Comparison of ENCODE assay signal across 9 cellular contexts in the genomic region with DNA sequence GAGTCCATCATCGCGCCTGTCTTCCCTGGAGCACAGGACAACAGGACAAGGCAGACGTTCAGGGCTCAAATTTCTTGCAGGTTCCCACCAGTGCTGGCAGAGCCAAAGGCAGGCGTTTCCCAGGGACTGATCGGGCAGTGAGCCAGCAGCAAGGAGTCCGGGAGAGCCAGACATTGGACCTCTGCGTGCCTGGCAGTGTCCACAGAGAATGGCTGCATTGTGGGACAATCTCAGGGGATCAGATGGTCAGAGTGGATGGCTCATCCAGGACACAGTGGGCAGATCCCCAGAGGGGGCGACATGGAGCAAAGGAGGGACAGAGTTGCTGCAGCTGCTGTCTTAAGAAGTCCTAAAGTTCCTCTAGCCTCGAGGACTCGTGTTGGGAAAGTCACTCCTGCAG. TPM values are rescaled to one million over a fixed set of nuclear protein-coding genes. Genes with fewer than 3 reads are reported as not detected.
A peak's percentile ranks its signal among the peaks of the same experiment; 100 is the strongest.
DNase-seq lines count a peak whose midpoint lies in the region; ATAC-seq and TF ChIP-seq lines count a peak whose summit lies in the region.
"Had no signal": no experiment of that assay in that cellular context is flagged by ENCODE, and none has a peak within 500 bp of the region (broad histone marks: within the 10 kb centered on the region; RNA-seq: fewer than 3 reads in every experiment).

No MANE protein-coding gene starts in this region.

- peak overlapping the region; percentile 94 for H3K27ac ChIP-seq in left ventricle myocardium inferior (replicated peaks)

- H3K4me3 Mint-ChIP-seq in activated CD8-positive, alpha-beta memory T cell treated with anti-CD3 and anti-CD28 coated beads, Interleukin-2, amount 10 ng/mL, durations not matched to agents 7 days and 5 days: no peak overlapping the region
- H3K4me3 Mint-ChIP-seq: stimulated activated naive CD8-positive, alpha-beta T cell treated with anti-CD3 and anti-CD28 coated beads, Interleukin-15, Interleukin-2, amounts not matched to agents 100 ng/mL and 50 ng/mL, for 24 hours had no signal

- intact Hi-C loops in left ventricle myocardium inferior (cut with micrococcal nuclease): no loop called here

- H3K27me3 Mint-ChIP-seq in activated CD8-positive, alpha-beta memory T cell treated with anti-CD3 and anti-CD28 coated beads, Interleukin-2, amount 10 ng/mL, durations not matched to agents 7 days and 5 days: no peaks in the 10 kb centered on the region
- H3K27me3 Mint-ChIP-seq: stimulated activated naive CD8-positive, alpha-beta T cell treated with anti-CD3 and anti-CD28 coated beads, Interleukin-15, Interleukin-2, amounts not matched to agents 100 ng/mL and 50 ng/mL, for 24 hours had no signal

- peaks cover 44% of the 10 kb centered on the region for H3K4me1 Mint-ChIP-seq in activated CD8-positive, alpha-beta memory T cell treated with anti-CD3 and anti-CD28 coated beads, Interleukin-2, amount 10 ng/mL, durations not matched to agents 7 days and 5 days

- H3K9me3 Mint-ChIP-seq in activated CD8-positive, alpha-beta memory T cell treated with anti-CD3 and anti-CD28 coated beads, Interleukin-2, amount 10 ng/mL, durations not matched to agents 7 days and 5 days (ENCODE audit: low read depth): no peaks in the 10 kb centered on the region
- H3K9me3 Mint-ChIP-seq: stimulated activated naive CD8-positive, alpha-beta T cell treated with anti-CD3 and anti-CD28 coated beads, Interleukin-15, Interleukin-2, amounts not matched to agents 100 ng/mL and 50 ng/mL, for 24 hours had no signal

- ATAC-seq in activated CD8-positive, alpha-beta memory T cell treated with anti-CD3 and anti-CD28 coated beads, Interleukin-2, amount 10 ng/mL, durations not matched to agents 7 days and 5 days: no peak
- ATAC-seq in GM18505 (IDR thresholded peaks at IDR 0.05; ENCODE audit: unreplicated experiment): no peak

- TF ChIP-seq POLR2A in GM18505 (IDR thresholded peaks at IDR 0.05; ENCODE audit: borderline replicate concordance, extremely low read depth, insufficient read depth, insufficient read length): no peak

- H3K36me3 Mint-ChIP-seq in activated CD8-positive, alpha-beta memory T cell treated with anti-CD3 and anti-CD28 coated beads, Interleukin-2, amount 10 ng/mL, durations not matched to agents 7 days and 5 days: peaks cover 17% of the 10 kb centered on the region

- H3K27ac Mint-ChIP-seq in activated CD8-positive, alpha-beta memory T cell treated with anti-CD3 and anti-CD28 coated beads, Interleukin-2, amount 10 ng/mL, durations not matched to agents 7 days and 5 days: no peak overlapping the region
- H3K27ac Mint-ChIP-seq: stimulated activated naive CD8-positive, alpha-beta T cell treated with anti-CD3 and anti-CD28 coated beads, Interleukin-15, Interleukin-2, amounts not matched to agents 100 ng/mL and 50 ng/mL, for 24 hours had no signal

- TF ChIP-seq CTCF in left ventricle myocardium inferior (IDR thresholded peaks at IDR 0.05; ENCODE audit: borderline replicate concordance) (peak; percentile 56), retinal pigment epithelial cell (conservative IDR thresholded peaks at IDR 0.05; ENCODE audit: low read depth, low read length) (peak; percentile 72)

- peak; percentile 50 for DNase-seq in activated CD8-positive, alpha-beta memory T cell treated with anti-CD3 and anti-CD28 coated beads, Interleukin-2, amount 10 ng/mL, durations not matched to agents 7 days and 5 days
- DNase-seq in activated CD8-positive, alpha-beta memory T cell treated with anti-CD3 and anti-CD28 coated beads, Interleukin-2, amount 50 U/mL, for 48 hours: no peak
- DNase-seq in NCI-H1092 treated with DMSO at 0.1 percent for 48 hours (lab: John Stamatoyannopoulos, UW) (peak; percentile 54), amniotic epithelial cell (ENCODE audit: low read depth) (peak; percentile 17), left ventricle myocardium inferior (peak; percentile 65), retinal pigment epithelial cell (ENCODE audit: low read depth) (no peak), NCI-H2171 treated with DMSO at 0.1 percent for 48 hours (lab: John Stamatoyannopoulos, UW) (no peak)

- H3K4me1 ChIP-seq in left ventricle myocardium inferior: peaks cover 63% of the 10 kb centered on the region

- H3K27me3 ChIP-seq in left ventricle myocardium inferior (ENCODE audit: low read depth): no peaks in the 10 kb centered on the region

- H3K4me3 ChIP-seq in left ventricle myocardium inferior (peak overlapping the region; percentile 1), retinal pigment epithelial cell (ENCODE audit: low read length) (no peak overlapping the region)

- peaks cover 42% of the 10 kb centered on the region for H3K36me3 ChIP-seq in left ventricle myocardium inferior

- H3K9me3 ChIP-seq in left ventricle myocardium inferior (replicated peaks): no peaks in the 10 kb centered on the region

- CTCF ChIA-PET in activated CD8-positive, alpha-beta memory T cell treated with anti-CD3 and anti-CD28 coated beads, Interleukin-2, amount 10 ng/mL, durations not matched to agents 7 days and 5 days (lab: Charles Lee): interaction anchor here (0.9 to 2.5 kb wide), 9 partner anchors 11 to 402 kb away, joined by 3 to 8 read pairs (median 5); partner anchors contain the start of genes LEFTY1 and SRP9

RNA-seq across cellular contexts. Expression of gene TMEM63A, which starts 4.6 kb away (rescaled TPM):
- total RNA-seq in activated CD8-positive, alpha-beta memory T cell treated with anti-CD3 and anti-CD28 coated beads, Interleukin-2, amount 10 ng/mL, durations not matched to agents 7 days and 5 days: 10 to 100 TPM; 50.4 to 58.7 TPM
- total RNA-seq in left ventricle myocardium inferior: 30.4 TPM

RNA-seq across cellular contexts. Expression of gene LEFTY1, which starts 11.4 kb away (rescaled TPM):
- not detected for total RNA-seq in activated CD8-positive, alpha-beta memory T cell treated with anti-CD3 and anti-CD28 coated beads, Interleukin-2, amount 10 ng/mL, durations not matched to agents 7 days and 5 days
- total RNA-seq in left ventricle myocardium inferior: 0.55 TPM

RNA-seq across cellular contexts. Expression of gene PYCR2, which starts 46.5 kb away (rescaled TPM):
- total RNA-seq in activated CD8-positive, alpha-beta memory T cell treated with anti-CD3 and anti-CD28 coated beads, Interleukin-2, amount 10 ng/mL, durations not matched to agents 7 days and 5 days: 100 to 1,000 TPM; 103 to 106 TPM
- 64.0 TPM for total RNA-seq in left ventricle myocardium inferior

Comparison
In these comparisons a context has a peak if more than half of its experiments do, and no peak if none do; other contexts are left out.
1. DNase-seq: peak in activated CD8-positive, alpha-beta memory T cell treated with anti-CD3 and anti-CD28 coated beads, Interleukin-2, amount 10 ng/mL, durations not matched to agents 7 days and 5 days (single experiment), NCI-H1092 treated with DMSO at 0.1 percent for 48 hours (single experiment), amniotic epithelial cell (single experiment) and left ventricle myocardium inferior (single experiment); none in activated CD8-positive, alpha-beta memory T cell treated with anti-CD3 and anti-CD28 coated beads, Interleukin-2, amount 50 U/mL, for 48 hours (single experiment), retinal pigment epithelial cell (single experiment) and NCI-H2171 treated with DMSO at 0.1 percent for 48 hours (single experiment).